Comparison of ENCODE assay signal across 10 cellular contexts in genomic region chr22:41842996-41843970, GRCh38. TPM values are rescaled to one million over a fixed set of nuclear protein-coding genes. Genes with fewer than 3 reads are reported as not detected.
DNase-seq lines count a peak whose midpoint lies in the region; ATAC-seq lines count a peak whose summit lies in the region.
"Had no signal": no experiment of that assay in that cellular context is flagged by ENCODE, and none has a peak within 500 bp of the region (broad histone marks: within the 10 kb centered on the region; RNA-seq: fewer than 3 reads in every experiment).

No MANE protein-coding gene starts in this region.

- intact Hi-C loops in head of caudate nucleus (cut with DNase I), result no loop called here

- no peaks in the 10 kb centered on the region for H3K27me3 Mint-ChIP-seq in CD4-positive, CD25-positive, alpha-beta regulatory T cell
- H3K27me3 Mint-ChIP-seq in IgD-negative memory B cell, result no peaks in the 10 kb centered on the region
- H3K27me3 Mint-ChIP-seq: activated naive CD8-positive, alpha-beta T cell treated with anti-CD3 and anti-CD28 coated beads, Interleukin-2, amount 10 ng/mL, durations not matched to agents 7 days and 5 days had no signal

- peak overlapping the region in 2 of 3 donors; percentile 17 to 83 for H3K27ac Mint-ChIP-seq in CD4-positive, CD25-positive, alpha-beta regulatory T cell
- peak overlapping the region; percentile 39 to 60 (median 44) for H3K27ac Mint-ChIP-seq in IgD-negative memory B cell
- H3K27ac Mint-ChIP-seq in activated naive CD4-positive, alpha-beta T cell treated with anti-CD3 and anti-CD28 coated beads, Interleukin-2, amount 50 U/mL, for 72 hours, result peak overlapping the region; percentile 74 to 90
- H3K27ac Mint-ChIP-seq: activated naive CD8-positive, alpha-beta T cell treated with anti-CD3 and anti-CD28 coated beads, Interleukin-2, amount 10 ng/mL, durations not matched to agents 7 days and 5 days had no signal

- H3K9me3 Mint-ChIP-seq in CD4-positive, CD25-positive, alpha-beta regulatory T cell, result no peaks in the 10 kb centered on the region
- no peaks in the 10 kb centered on the region for H3K9me3 Mint-ChIP-seq in IgD-negative memory B cell
- H3K9me3 Mint-ChIP-seq in activated naive CD4-positive, alpha-beta T cell treated with anti-CD3 and anti-CD28 coated beads, Interleukin-2, amount 50 U/mL, for 72 hours, result no peaks in the 10 kb centered on the region
- H3K9me3 Mint-ChIP-seq: activated naive CD8-positive, alpha-beta T cell treated with anti-CD3 and anti-CD28 coated beads, Interleukin-2, amount 10 ng/mL, durations not matched to agents 7 days and 5 days; neural crest cell had no signal

- H3K4me1 Mint-ChIP-seq in CD4-positive, CD25-positive, alpha-beta regulatory T cell, result peaks cover 23 to 81% (median 65%) of the 10 kb centered on the region in 4 donors
- H3K4me1 Mint-ChIP-seq in IgD-negative memory B cell, result peaks cover 54 to 73% (median 67%) of the 10 kb centered on the region in 3 donors

- H3K9me3 ChIP-seq in CD4-positive, CD25-positive, alpha-beta regulatory T cell (ENCODE audit: control insufficient read depth in 2 of 2, low read length in 2 of 2), result no peaks in the 10 kb centered on the region

- H3K36me3 ChIP-seq in CD4-positive, CD25-positive, alpha-beta regulatory T cell (ENCODE audit: control insufficient read depth, insufficient read depth, low read length), result no peaks in the 10 kb centered on the region

- no peaks in the 10 kb centered on the region for H3K27me3 ChIP-seq in CD4-positive, CD25-positive, alpha-beta regulatory T cell (ENCODE audit: control insufficient read depth, insufficient read depth, low read length)
- H3K27me3 ChIP-seq: foreskin keratinocyte had no signal

- peak in 1 of 3 donors; percentile 62 for DNase-seq in CD4-positive, CD25-positive, alpha-beta regulatory T cell
- peak in 1 of 2 donors; percentile 46 for DNase-seq in activated naive CD4-positive, alpha-beta T cell treated with anti-CD3 and anti-CD28 coated beads, Interleukin-2, amount 50 U/mL, for 72 hours (ENCODE audit: low spot score in 2 of 2)
- DNase-seq in mucosa of gallbladder (ENCODE audit: low spot score) (peak; percentile 32), head of caudate nucleus (no peak), UCSD-AML1 (lab: John Stamatoyannopoulos, UW; ENCODE audit: unreplicated experiment) (no peak)
- DNase-seq in effector CD4-positive, alpha-beta T cell, result no peak
- DNase-seq: activated naive CD8-positive, alpha-beta T cell treated with anti-CD3 and anti-CD28 coated beads, Interleukin-2, amount 10 ng/mL, durations not matched to agents 7 days and 5 days; foreskin keratinocyte had no signal

- peak; percentile 64 to 69 for ATAC-seq in CD4-positive, CD25-positive, alpha-beta regulatory T cell (ENCODE audit: low read depth in 2 of 2)
- peak; percentile 89 to 92 for ATAC-seq in activated naive CD4-positive, alpha-beta T cell treated with anti-CD3 and anti-CD28 coated beads, Interleukin-2, amount 50 U/mL, for 72 hours
- ATAC-seq: foreskin keratinocyte had no signal

- H3K4me3 Mint-ChIP-seq in CD4-positive, CD25-positive, alpha-beta regulatory T cell, result peak overlapping the region in 3 of 4 donors; percentile 8 to 57 (median 46)
- peak overlapping the region in 1 of 4 donors; percentile 56 for H3K4me3 Mint-ChIP-seq in IgD-negative memory B cell
- H3K4me3 Mint-ChIP-seq: activated naive CD8-positive, alpha-beta T cell treated with anti-CD3 and anti-CD28 coated beads, Interleukin-2, amount 10 ng/mL, durations not matched to agents 7 days and 5 days; neural crest cell had no signal

- H3K4me1 ChIP-seq in CD4-positive, CD25-positive, alpha-beta regulatory T cell (ENCODE audit: control insufficient read depth, insufficient read depth, low read length, poor library complexity, severe bottlenecking), result peaks cover 18% of the 10 kb centered on the region

- peak overlapping the region; percentile 42 for H3K27ac ChIP-seq in CD4-positive, CD25-positive, alpha-beta regulatory T cell (ENCODE audit: insufficient read depth, low read length, poor library complexity, severe bottlenecking)
- H3K27ac ChIP-seq: foreskin keratinocyte had no signal

- H3K36me3 Mint-ChIP-seq in CD4-positive, CD25-positive, alpha-beta regulatory T cell, result peaks cover 16% of the 10 kb centered on the region
- H3K36me3 Mint-ChIP-seq in IgD-negative memory B cell, result no peaks in the 10 kb centered on the region
- peaks cover 8 to 34% of the 10 kb centered on the region in 2 donors for H3K36me3 Mint-ChIP-seq in activated naive CD4-positive, alpha-beta T cell treated with anti-CD3 and anti-CD28 coated beads, Interleukin-2, amount 50 U/mL, for 72 hours

- peak overlapping the region; percentile 45 for H3K4me3 ChIP-seq in CD4-positive, CD25-positive, alpha-beta regulatory T cell (ENCODE audit: low read depth, low read length)

RNA-seq across cellular contexts. Expression of gene SREBF2, which starts 10.4 kb away (rescaled TPM):
- total RNA-seq in CD4-positive, CD25-positive, alpha-beta regulatory T cell, result 98.6 TPM
- polyA plus RNA-seq in CD4-positive, CD25-positive, alpha-beta regulatory T cell, result 10 to 100 TPM; 12.8 to 14.7 (median 13.5) TPM
- 59.8 TPM for polyA plus RNA-seq in IgD-negative memory B cell
- total RNA-seq in activated naive CD4-positive, alpha-beta T cell treated with anti-CD3 and anti-CD28 coated beads, Interleukin-2, amount 50 U/mL, for 72 hours, result 100 to 1,000 TPM; 162 to 163 TPM
- total RNA-seq in mucosa of gallbladder, result 257 TPM

RNA-seq across cellular contexts. Expression of gene CCDC134, which starts 42.8 kb away (rescaled TPM):
- total RNA-seq in CD4-positive, CD25-positive, alpha-beta regulatory T cell, result 21.1 TPM
- 1 to 10 TPM; 3.6 to 7.7 (median 5.3) TPM for polyA plus RNA-seq in CD4-positive, CD25-positive, alpha-beta regulatory T cell
- polyA plus RNA-seq in IgD-negative memory B cell, result 6.1 TPM
- 10 to 100 TPM; 16.7 to 31.7 TPM for total RNA-seq in activated naive CD4-positive, alpha-beta T cell treated with anti-CD3 and anti-CD28 coated beads, Interleukin-2, amount 50 U/mL, for 72 hours
- 10.2 TPM for total RNA-seq in mucosa of gallbladder
